8 cellular contexts compared by ENCODE assay signal in the genomic region with DNA sequence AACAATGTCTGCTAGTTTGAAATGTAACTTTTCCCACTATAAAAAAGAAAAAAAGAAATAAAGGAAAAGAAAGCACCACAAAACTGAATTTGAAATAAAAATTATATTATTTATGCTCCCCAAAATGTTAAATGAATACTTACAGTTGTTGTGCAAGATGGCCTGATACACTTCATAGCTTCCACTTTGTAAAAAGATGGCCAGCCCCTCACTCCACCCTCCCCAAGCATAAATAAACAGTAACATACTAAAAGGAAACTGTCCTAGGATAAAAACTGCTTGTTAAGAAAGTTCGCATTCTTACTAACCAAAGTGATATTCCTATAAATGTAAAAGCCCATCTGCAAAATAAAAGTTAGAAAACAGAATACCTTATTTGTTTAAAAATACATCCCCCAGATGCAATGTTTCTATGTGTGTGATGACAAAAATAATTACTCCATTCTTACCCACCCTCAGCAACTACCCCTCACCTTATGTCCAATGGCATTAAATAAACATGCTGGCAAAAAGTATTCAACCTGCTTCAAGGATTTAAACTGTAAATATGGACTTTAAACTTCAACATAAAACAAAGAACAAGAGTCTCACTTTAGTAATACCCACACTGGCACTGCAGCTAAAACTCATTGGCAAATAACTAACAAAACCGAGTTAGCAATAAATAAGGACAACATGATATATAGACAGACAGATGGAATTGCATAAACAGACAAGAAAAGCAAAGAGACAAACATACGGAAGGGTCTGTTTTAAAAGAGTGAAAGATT. TPM values are rescaled to one million over a fixed set of nuclear protein-coding genes. Genes with fewer than 3 reads are reported as not detected.
DNase-seq lines count a peak whose midpoint lies in the region; ATAC-seq and TF ChIP-seq lines count a peak whose summit lies in the region.

No MANE protein-coding gene starts in this region.

- intact Hi-C loops in MCF 10A (cut with micrococcal nuclease), result loop anchor here (5.0 kb wide), 1 partner anchor 48 kb away; the partner anchor contains the start of gene ZBTB20

- H3K36me3 ChIP-seq in mucosa of rectum (ENCODE audit: control insufficient read depth in 2 of 2, insufficient read depth in 2 of 2, low read length in 2 of 2), result no peaks in the 10 kb centered on the region

- peak overlapping the region; percentile 43 to 61 for H3K27ac ChIP-seq in mucosa of rectum (ENCODE audit: low read depth in 2 of 2, low read length in 2 of 2)

- no peak for DNase-seq in activated T-cell treated with anti-CD3 and anti-CD28 coated beads, Interleukin-2, amount 50 U/mL, for 72 hours
- DNase-seq in activated T-cell treated with anti-CD3 and anti-CD28 coated beads for 4 hours (no peak), MCF 10A (ENCODE audit: unreplicated experiment) (no peak), type B pancreatic cell (ENCODE audit: extremely low spot score, unreplicated experiment) (no peak), cortex of kidney (lab: John Stamatoyannopoulos, UW) (no peak), globus pallidus (ENCODE audit: low spot score) (no peak)
- no peak for DNase-seq in stimulated activated CD4-positive, alpha-beta T cell treated with anti-CD3 and anti-CD28 coated beads, Interleukin-2, amount 100 ng/mL, for 24 hours

- peaks cover 57% of the 10 kb centered on the region for H3K4me1 Mint-ChIP-seq in activated T-cell treated with anti-CD3 and anti-CD28 coated beads, Interleukin-2, amount 50 U/mL, for 72 hours (ENCODE audit: low read depth)
- peaks cover 19% of the 10 kb centered on the region for H3K4me1 Mint-ChIP-seq in MCF 10A (ENCODE audit: insufficient read depth, unreplicated experiment)
- H3K4me1 Mint-ChIP-seq in type B pancreatic cell (ENCODE audit: unreplicated experiment), result peaks cover 19% of the 10 kb centered on the region

- POLR2A ChIA-PET in MCF 10A (lab: Yijun Ruan, JAX), result interaction anchor here (0.6 to 4.5 kb wide), 8 partner anchors 9 to 732 kb away, joined by 3 to 49 read pairs (median 4); partner anchors contain the start of gene ZBTB20

- H3K9me3 ChIP-seq in mucosa of rectum (ENCODE audit: control insufficient read depth in 2 of 2, low read length in 2 of 2), result no peaks in the 10 kb centered on the region

- H3K4me1 ChIP-seq in mucosa of rectum (ENCODE audit: control insufficient read depth in 2 of 2, insufficient read depth in 2 of 2, low read length in 2 of 2), result peaks cover 11 to 20% of the 10 kb centered on the region in 2 donors

- BruUV-seq in MCF 10A (replicated peaks; lab: Mats Ljungman, UMichigan), result TSS peak; percentile 44

- H3K36me3 Mint-ChIP-seq in activated T-cell treated with anti-CD3 and anti-CD28 coated beads, Interleukin-2, amount 50 U/mL, for 72 hours (ENCODE audit: insufficient read depth in 2 of 2), result peaks cover under 1% of the 10 kb centered on the region in 2 donors
- H3K36me3 Mint-ChIP-seq in MCF 10A (ENCODE audit: insufficient read depth, unreplicated experiment), result no peaks in the 10 kb centered on the region
- H3K36me3 Mint-ChIP-seq in type B pancreatic cell, result peaks cover under 1% of the 10 kb centered on the region

- TF ChIP-seq CTCF in MCF 10A (IDR thresholded peaks at IDR 0.05; ENCODE audit: unreplicated experiment), result no peak
- no peak for TF ChIP-seq CTCF in type B pancreatic cell (conservative IDR thresholded peaks at IDR 0.05)

- CTCF ChIA-PET in MCF 10A (lab: Yijun Ruan, JAX), result interaction anchor here (0.6 to 3.2 kb wide), 8 partner anchors 7 to 928 kb away, joined by 3 to 31 read pairs (median 4); no protein-coding TSS in a partner anchor

- H3K9me3 Mint-ChIP-seq in activated T-cell treated with anti-CD3 and anti-CD28 coated beads, Interleukin-2, amount 50 U/mL, for 72 hours, result no peaks in the 10 kb centered on the region
- H3K9me3 Mint-ChIP-seq in MCF 10A (ENCODE audit: unreplicated experiment), result no peaks in the 10 kb centered on the region
- peaks cover 8% of the 10 kb centered on the region for H3K9me3 Mint-ChIP-seq in type B pancreatic cell

- H3K9ac ChIP-seq in mucosa of rectum (ENCODE audit: low read depth in 1 of 2, low read length in 2 of 2), result peak overlapping the region; percentile 67 to 79

- peak overlapping the region; percentile 69 to 78 for H3K4me3 Mint-ChIP-seq in activated T-cell treated with anti-CD3 and anti-CD28 coated beads, Interleukin-2, amount 50 U/mL, for 72 hours
- H3K4me3 Mint-ChIP-seq in MCF 10A (ENCODE audit: unreplicated experiment) (peak overlapping the region; percentile 68), type B pancreatic cell (peak overlapping the region; percentile 84)

- H3K27ac Mint-ChIP-seq in activated T-cell treated with anti-CD3 and anti-CD28 coated beads, Interleukin-2, amount 50 U/mL, for 72 hours, result peak overlapping the region; percentile 51
- H3K27ac Mint-ChIP-seq in MCF 10A (ENCODE audit: low read depth, unreplicated experiment), result peak overlapping the region; percentile 52
- peak overlapping the region; percentile 81 for H3K27ac Mint-ChIP-seq in type B pancreatic cell

- H3K27me3 ChIP-seq in mucosa of rectum (ENCODE audit: control insufficient read depth in 2 of 2, insufficient read depth in 2 of 2, low read length in 2 of 2), result no peaks in the 10 kb centered on the region

- ATAC-seq in activated T-cell treated with anti-CD3 and anti-CD28 coated beads, Interleukin-2, amount 50 U/mL, for 72 hours (replicated peaks in 1 of 2), result no peak

- peak overlapping the region; percentile 68 to 83 for H3K4me3 ChIP-seq in mucosa of rectum (ENCODE audit: low read length in 2 of 2)

- H3K27me3 Mint-ChIP-seq in activated T-cell treated with anti-CD3 and anti-CD28 coated beads, Interleukin-2, amount 50 U/mL, for 72 hours (ENCODE audit: low read depth), result no peaks in the 10 kb centered on the region
- H3K27me3 Mint-ChIP-seq in MCF 10A (ENCODE audit: insufficient read depth, unreplicated experiment) (no peaks in the 10 kb centered on the region), type B pancreatic cell (no peaks in the 10 kb centered on the region)

RNA-seq across cellular contexts. Expression of gene ZBTB20, which starts 47.8 kb away (rescaled TPM):
- total RNA-seq in activated T-cell treated with anti-CD3 and anti-CD28 coated beads, Interleukin-2, amount 50 U/mL, for 72 hours, result 10 to 100 TPM; 19.8 to 23.1 TPM
- total RNA-seq in MCF 10A (2022) (10.7 and 11.6 TPM in 2 replicates), type B pancreatic cell (ENCODE audit: low replicate concordance) (7.6 and 14.4 TPM in 2 replicates)
